In genomic region chr12:44331269-44331668, GRCh38 we compare ENCODE assay signal across 34 cellular contexts.
"Had no signal": no experiment of that assay in that cellular context is flagged by ENCODE, and none has a peak within 500 bp of the region (broad histone marks: within the 10 kb centered on the region; RNA-seq: fewer than 3 reads in every experiment).

No MANE protein-coding gene starts in this region.

- DNase-seq: activated B cell treated with CpG ODN at 0.5 μM for 24 hours; activated CD4-positive, alpha-beta memory T cell treated with anti-CD3 and anti-CD28 coated beads, Interleukin-2, amount 10 ng/mL, durations not matched to agents 7 days and 5 days; activated CD4-positive, alpha-beta T cell treated with anti-CD3 and anti-CD28 coated beads for 48 hours; activated CD4-positive, alpha-beta T cell treated with anti-CD3 and anti-CD28 coated beads, Interleukin-2, amount 10 ng/mL, durations not matched to agents 7 days and 5 days; activated CD4-positive, alpha-beta T cell treated with anti-CD3 and anti-CD28 coated beads, Interleukin-2, amount 50 U/mL, for 48 hours; activated CD4-positive, CD25-positive, alpha-beta regulatory T cell treated with anti-CD3 and anti-CD28 coated beads, Interleukin-2, amount 50 U/mL, for 72 hours; activated CD8-positive, alpha-beta memory T cell treated with anti-CD3 and anti-CD28 coated beads for 24 hours; activated CD8-positive, alpha-beta memory T cell treated with anti-CD3 and anti-CD28 coated beads, Interleukin-2, amount 10 ng/mL, durations not matched to agents 7 days and 5 days; activated CD8-positive, alpha-beta memory T cell treated with anti-CD3 and anti-CD28 coated beads, Interleukin-2, amount 50 U/mL, for 48 hours; activated CD8-positive, alpha-beta T cell treated with anti-CD3 and anti-CD28 coated beads, Interleukin-2, amount 10 ng/mL, durations not matched to agents 7 days and 5 days; activated effector memory CD4-positive, alpha-beta T cell treated with Interleukin-2 at 50 U/mL for 16 hours; activated gamma-delta T cell; activated naive CD4-positive, alpha-beta T cell treated with anti-CD3 and anti-CD28 coated beads, Interleukin-2, amount 10 ng/mL, durations not matched to agents 7 days and 5 days; activated naive CD4-positive, alpha-beta T cell treated with Interleukin-2 at 50 U/mL for 16 hours; activated naive CD8-positive, alpha-beta T cell treated with anti-CD3 and anti-CD28 coated beads, Interleukin-2, amount 10 ng/mL, durations not matched to agents 7 days and 5 days; activated naive CD8-positive, alpha-beta T cell treated with anti-CD3 and anti-CD28 coated beads, Interleukin-2, amount 50 U/mL, for 24 hours; activated T-cell treated with anti-CD3 and anti-CD28 coated beads, Interleukin-2, amount 50 U/mL, for 24 hours; activated T-cell treated with anti-CD3 and anti-CD28 coated beads, Interleukin-2, amount 50 U/mL, for 48 hours; amygdala; anterior cingulate cortex; caudate nucleus; cerebellar nuclear complex; T-helper 1 cell; T-helper 9 cell had no signal

- H3K4me3 Mint-ChIP-seq: activated B cell treated with CpG ODN at 0.5 μM for 24 hours; activated CD4-positive, alpha-beta memory T cell treated with anti-CD3 and anti-CD28 coated beads, Interleukin-2, amount 10 ng/mL, durations not matched to agents 7 days and 5 days; activated CD4-positive, alpha-beta T cell treated with anti-CD3 and anti-CD28 coated beads, Interleukin-2, amount 10 ng/mL, durations not matched to agents 7 days and 5 days; activated CD8-positive, alpha-beta memory T cell treated with anti-CD3 and anti-CD28 coated beads, Interleukin-2, amount 10 ng/mL, durations not matched to agents 7 days and 5 days; activated CD8-positive, alpha-beta T cell treated with anti-CD3 and anti-CD28 coated beads, Interleukin-2, amount 10 ng/mL, durations not matched to agents 7 days and 5 days; activated naive CD4-positive, alpha-beta T cell treated with anti-CD3 and anti-CD28 coated beads, Interleukin-2, amount 10 ng/mL, durations not matched to agents 7 days and 5 days; activated naive CD4-positive, alpha-beta T cell treated with anti-CD3 and anti-CD28 coated beads, Interleukin-2, amount 50 U/mL, for 24 hours; activated naive CD8-positive, alpha-beta T cell; activated naive CD8-positive, alpha-beta T cell treated with anti-CD3 and anti-CD28 coated beads, Interleukin-2, amount 10 ng/mL, durations not matched to agents 7 days and 5 days; activated naive CD8-positive, alpha-beta T cell treated with anti-CD3 and anti-CD28 coated beads, Interleukin-2, amount 50 U/mL, for 24 hours; activated T-cell treated with anti-CD3 and anti-CD28 coated beads, Interleukin-2, amount 50 U/mL, for 24 hours; brain; central memory CD8-positive, alpha-beta T cell; T-helper 1 cell treated with Interleukin-12 subunit alpha and Interleukin-12 subunit beta and Interleukin-4 antibody, amounts not matched to agents 30 μg/mL and 1 μg/mL, for 36 hours; T-helper 2 cell treated with Interferon-gamma antibody and Interleukin-4, amounts not matched to agents 5 μg/mL and 100 μg/mL, for 36 hours had no signal

- H3K4me3 ChIP-seq: ascending aorta, cardiac muscle cell had no signal

- H3K27ac ChIP-seq: ascending aorta, cardiac muscle cell, VCaP had no signal

- H3K27ac Mint-ChIP-seq: activated B cell treated with CpG ODN at 0.5 μM for 24 hours; activated CD4-positive, alpha-beta memory T cell treated with anti-CD3 and anti-CD28 coated beads, Interleukin-2, amount 10 ng/mL, durations not matched to agents 7 days and 5 days; activated CD4-positive, alpha-beta T cell treated with anti-CD3 and anti-CD28 coated beads, Interleukin-2, amount 10 ng/mL, durations not matched to agents 7 days and 5 days; activated CD8-positive, alpha-beta memory T cell treated with anti-CD3 and anti-CD28 coated beads, Interleukin-2, amount 10 ng/mL, durations not matched to agents 7 days and 5 days; activated CD8-positive, alpha-beta T cell treated with anti-CD3 and anti-CD28 coated beads, Interleukin-2, amount 10 ng/mL, durations not matched to agents 7 days and 5 days; activated naive CD4-positive, alpha-beta T cell treated with anti-CD3 and anti-CD28 coated beads, Interleukin-2, amount 10 ng/mL, durations not matched to agents 7 days and 5 days; activated naive CD4-positive, alpha-beta T cell treated with anti-CD3 and anti-CD28 coated beads, Interleukin-2, amount 50 U/mL, for 24 hours; activated naive CD8-positive, alpha-beta T cell; activated naive CD8-positive, alpha-beta T cell treated with anti-CD3 and anti-CD28 coated beads, Interleukin-2, amount 10 ng/mL, durations not matched to agents 7 days and 5 days; activated naive CD8-positive, alpha-beta T cell treated with anti-CD3 and anti-CD28 coated beads, Interleukin-2, amount 50 U/mL, for 24 hours; activated T-cell treated with anti-CD3 and anti-CD28 coated beads, Interleukin-2, amount 50 U/mL, for 24 hours; activated T-helper 2 cell treated with anti-CD3 and anti-CD28 coated beads, Interferon-gamma antibody, Interleukin-2, Interleukin-4, amounts not matched to agents 10 μg/mL and 5 μg/mL and 100 μg/mL, durations not matched to agents 14 hours and 24 hours and 36 hours; brain; T-helper 1 cell treated with Interleukin-12 subunit alpha and Interleukin-12 subunit beta and Interleukin-4 antibody, amounts not matched to agents 30 μg/mL and 1 μg/mL, for 36 hours; T-helper 2 cell treated with Interferon-gamma antibody and Interleukin-4, amounts not matched to agents 5 μg/mL and 100 μg/mL, for 36 hours had no signal

- ATAC-seq: activated CD8-positive, alpha-beta memory T cell treated with anti-CD3 and anti-CD28 coated beads, Interleukin-2, amount 10 ng/mL, durations not matched to agents 7 days and 5 days; activated CD8-positive, alpha-beta T cell treated with anti-CD3 and anti-CD28 coated beads, Interleukin-2, amount 10 ng/mL, durations not matched to agents 7 days and 5 days; activated naive CD8-positive, alpha-beta T cell treated with anti-CD3 and anti-CD28 coated beads, Interleukin-2, amount 50 U/mL, for 24 hours had no signal

- H3K9me3 Mint-ChIP-seq: activated naive CD4-positive, alpha-beta T cell treated with anti-CD3 and anti-CD28 coated beads, Interleukin-2, amount 50 U/mL, for 24 hours; brain had no signal

- H3K27me3 ChIP-seq: ascending aorta, cardiac muscle cell had no signal

- H3K4me1 ChIP-seq: ascending aorta had no signal

- H3K27me3 Mint-ChIP-seq: activated B cell treated with CpG ODN at 0.5 μM for 24 hours; activated CD4-positive, alpha-beta memory T cell treated with anti-CD3 and anti-CD28 coated beads, Interleukin-2, amount 10 ng/mL, durations not matched to agents 7 days and 5 days; activated CD4-positive, alpha-beta T cell treated with anti-CD3 and anti-CD28 coated beads, Interleukin-2, amount 10 ng/mL, durations not matched to agents 7 days and 5 days; activated CD8-positive, alpha-beta memory T cell treated with anti-CD3 and anti-CD28 coated beads, Interleukin-2, amount 10 ng/mL, durations not matched to agents 7 days and 5 days; activated naive CD4-positive, alpha-beta T cell treated with anti-CD3 and anti-CD28 coated beads, Interleukin-2, amount 10 ng/mL, durations not matched to agents 7 days and 5 days; activated naive CD4-positive, alpha-beta T cell treated with anti-CD3 and anti-CD28 coated beads, Interleukin-2, amount 50 U/mL, for 24 hours; activated naive CD8-positive, alpha-beta T cell; activated naive CD8-positive, alpha-beta T cell treated with anti-CD3 and anti-CD28 coated beads, Interleukin-2, amount 10 ng/mL, durations not matched to agents 7 days and 5 days; activated naive CD8-positive, alpha-beta T cell treated with anti-CD3 and anti-CD28 coated beads, Interleukin-2, amount 50 U/mL, for 24 hours; activated T-cell treated with anti-CD3 and anti-CD28 coated beads, Interleukin-2, amount 50 U/mL, for 24 hours; central memory CD8-positive, alpha-beta T cell had no signal

- H3K4me1 Mint-ChIP-seq: activated B cell treated with CpG ODN at 0.5 μM for 24 hours; activated CD4-positive, alpha-beta memory T cell treated with anti-CD3 and anti-CD28 coated beads, Interleukin-2, amount 10 ng/mL, durations not matched to agents 7 days and 5 days; activated CD4-positive, alpha-beta T cell treated with anti-CD3 and anti-CD28 coated beads, Interleukin-2, amount 10 ng/mL, durations not matched to agents 7 days and 5 days; activated CD8-positive, alpha-beta memory T cell treated with anti-CD3 and anti-CD28 coated beads, Interleukin-2, amount 10 ng/mL, durations not matched to agents 7 days and 5 days; activated naive CD4-positive, alpha-beta T cell treated with anti-CD3 and anti-CD28 coated beads, Interleukin-2, amount 10 ng/mL, durations not matched to agents 7 days and 5 days; activated naive CD4-positive, alpha-beta T cell treated with anti-CD3 and anti-CD28 coated beads, Interleukin-2, amount 50 U/mL, for 24 hours; activated naive CD8-positive, alpha-beta T cell treated with anti-CD3 and anti-CD28 coated beads, Interleukin-2, amount 10 ng/mL, durations not matched to agents 7 days and 5 days; activated naive CD8-positive, alpha-beta T cell treated with anti-CD3 and anti-CD28 coated beads, Interleukin-2, amount 50 U/mL, for 24 hours; brain; central memory CD8-positive, alpha-beta T cell had no signal

- H3K36me3 ChIP-seq: ascending aorta, cardiac muscle cell had no signal

- H3K9me3 ChIP-seq: ascending aorta had no signal

- H3K36me3 Mint-ChIP-seq: activated naive CD4-positive, alpha-beta T cell treated with anti-CD3 and anti-CD28 coated beads, Interleukin-2, amount 10 ng/mL, durations not matched to agents 7 days and 5 days; brain had no signal
